ENCODE assay signal across 28 cellular contexts in genomic region chr15:74351639-74352038, GRCh38. TPM values are rescaled to one million over a fixed set of nuclear protein-coding genes. Genes with fewer than 3 reads are reported as not detected.
"Had no signal": no experiment of that assay in that cellular context is flagged by ENCODE, and none has a peak within 500 bp of the region (broad histone marks: within the 10 kb centered on the region; RNA-seq: fewer than 3 reads in every experiment).

No MANE protein-coding gene starts in this region.

- H3K4me1 ChIP-seq: left lung, pancreas, prostate gland, sigmoid colon, spleen, suprapubic skin, tibial artery, upper lobe of right lung had no signal

- H3K4me1 Mint-ChIP-seq: memory B cell; nephron; stimulated activated effector memory CD8-positive, alpha-beta T cell treated with anti-CD3 and anti-CD28 coated beads, Interleukin-12 subunit alpha, Interleukin-12 subunit beta, amount 100 ng/mL, for 72 hours had no signal

- ATAC-seq: left colon; left lung; naive thymus-derived CD8-positive, alpha-beta T cell; pancreas; right cardiac atrium; stimulated activated effector memory CD8-positive, alpha-beta T cell treated with anti-CD3 and anti-CD28 coated beads, Interleukin-12 subunit alpha, Interleukin-12 subunit beta, amount 100 ng/mL, for 72 hours; upper lobe of right lung had no signal

- H3K27me3 ChIP-seq: pancreas had no signal

- H3K4me3 Mint-ChIP-seq: memory B cell; naive thymus-derived CD8-positive, alpha-beta T cell; nephron; neural crest cell; stimulated activated effector memory CD8-positive, alpha-beta T cell treated with anti-CD3 and anti-CD28 coated beads, Interleukin-12 subunit alpha, Interleukin-12 subunit beta, amount 100 ng/mL, for 72 hours; stimulated activated naive CD8-positive, alpha-beta T cell treated with anti-CD3 and anti-CD28 coated beads, Interleukin-15, Interleukin-2, amounts not matched to agents 100 ng/mL and 50 ng/mL, for 24 hours had no signal

- DNase-seq: hippocampal formation; kidney; left colon; left lung; nucleus accumbens; pancreas; retina; right cardiac atrium; sigmoid colon; small intestine; stimulated activated CD4-positive, alpha-beta T cell treated with anti-CD3 and anti-CD28 coated beads, Interleukin-4, amount 100 ng/mL, for 24 hours; stimulated activated naive CD4-positive, alpha-beta T cell; tibial artery; trophoblast cell; upper lobe of right lung had no signal

- H3K36me3 Mint-ChIP-seq: stimulated activated effector memory CD8-positive, alpha-beta T cell treated with anti-CD3 and anti-CD28 coated beads, Interleukin-12 subunit alpha, Interleukin-12 subunit beta, amount 100 ng/mL, for 72 hours had no signal

- FAIRE-seq: islet of Langerhans, kidney, pancreas, small intestine, urothelium cell line had no signal

- H3K27ac Mint-ChIP-seq: memory B cell; naive thymus-derived CD8-positive, alpha-beta T cell; nephron; stimulated activated effector memory CD8-positive, alpha-beta T cell treated with anti-CD3 and anti-CD28 coated beads, Interleukin-12 subunit alpha, Interleukin-12 subunit beta, amount 100 ng/mL, for 72 hours; stimulated activated naive CD8-positive, alpha-beta T cell treated with anti-CD3 and anti-CD28 coated beads, Interleukin-15, Interleukin-2, amounts not matched to agents 100 ng/mL and 50 ng/mL, for 24 hours had no signal

- H3K4me3 ChIP-seq: left lung, lung, pancreas, prostate gland, sigmoid colon, spleen, suprapubic skin, thoracic aorta, tibial artery, upper lobe of right lung had no signal

- H3K36me3 ChIP-seq: left lung, pancreas, prostate gland, sigmoid colon, spleen, suprapubic skin, thoracic aorta, tibial artery, upper lobe of right lung had no signal

- H3K9me3 ChIP-seq: left lung, pancreas, prostate gland, sigmoid colon, suprapubic skin, thoracic aorta, upper lobe of right lung had no signal

- H3K27ac ChIP-seq: left lung, pancreas, prostate gland, sigmoid colon, spleen, suprapubic skin, thoracic aorta, tibial artery, upper lobe of right lung had no signal

RNA-seq across cellular contexts. Expression of gene CYP11A1, which starts 15.8 kb away (rescaled TPM):
- total RNA-seq: naive thymus-derived CD8-positive, alpha-beta T cell; thoracic aorta had no signal
- polyA plus RNA-seq: naive thymus-derived CD8-positive, alpha-beta T cell had no signal
